1 cellular context compared by ENCODE assay signal in the genomic region with DNA sequence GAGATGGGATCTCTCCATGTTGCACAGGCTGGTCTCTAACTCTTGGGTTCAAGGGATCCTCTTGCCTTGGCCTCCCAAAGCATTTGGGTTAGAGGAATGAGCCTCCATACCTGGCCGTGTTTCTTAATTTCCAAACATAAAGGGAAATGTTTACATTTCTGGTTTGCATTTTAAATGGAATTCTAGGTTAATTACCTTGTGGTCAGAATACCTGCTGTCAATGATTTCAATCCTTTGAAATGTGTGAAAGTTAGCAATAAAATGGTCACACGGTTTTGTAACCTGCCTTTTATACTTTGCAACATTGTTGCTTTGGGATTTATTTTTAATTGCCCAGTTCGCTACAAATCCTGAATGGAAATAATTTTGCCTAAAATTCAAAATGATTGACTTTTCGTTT.
TF ChIP-seq lines count a peak whose summit lies in the region.

No MANE protein-coding gene starts in this region.

TF ChIP-seq in GM23338, 12 proteins besides CTCF, POLR2A, EP300 and RAD21 (continued from another document):
- TF ChIP-seq, protein P1, sequence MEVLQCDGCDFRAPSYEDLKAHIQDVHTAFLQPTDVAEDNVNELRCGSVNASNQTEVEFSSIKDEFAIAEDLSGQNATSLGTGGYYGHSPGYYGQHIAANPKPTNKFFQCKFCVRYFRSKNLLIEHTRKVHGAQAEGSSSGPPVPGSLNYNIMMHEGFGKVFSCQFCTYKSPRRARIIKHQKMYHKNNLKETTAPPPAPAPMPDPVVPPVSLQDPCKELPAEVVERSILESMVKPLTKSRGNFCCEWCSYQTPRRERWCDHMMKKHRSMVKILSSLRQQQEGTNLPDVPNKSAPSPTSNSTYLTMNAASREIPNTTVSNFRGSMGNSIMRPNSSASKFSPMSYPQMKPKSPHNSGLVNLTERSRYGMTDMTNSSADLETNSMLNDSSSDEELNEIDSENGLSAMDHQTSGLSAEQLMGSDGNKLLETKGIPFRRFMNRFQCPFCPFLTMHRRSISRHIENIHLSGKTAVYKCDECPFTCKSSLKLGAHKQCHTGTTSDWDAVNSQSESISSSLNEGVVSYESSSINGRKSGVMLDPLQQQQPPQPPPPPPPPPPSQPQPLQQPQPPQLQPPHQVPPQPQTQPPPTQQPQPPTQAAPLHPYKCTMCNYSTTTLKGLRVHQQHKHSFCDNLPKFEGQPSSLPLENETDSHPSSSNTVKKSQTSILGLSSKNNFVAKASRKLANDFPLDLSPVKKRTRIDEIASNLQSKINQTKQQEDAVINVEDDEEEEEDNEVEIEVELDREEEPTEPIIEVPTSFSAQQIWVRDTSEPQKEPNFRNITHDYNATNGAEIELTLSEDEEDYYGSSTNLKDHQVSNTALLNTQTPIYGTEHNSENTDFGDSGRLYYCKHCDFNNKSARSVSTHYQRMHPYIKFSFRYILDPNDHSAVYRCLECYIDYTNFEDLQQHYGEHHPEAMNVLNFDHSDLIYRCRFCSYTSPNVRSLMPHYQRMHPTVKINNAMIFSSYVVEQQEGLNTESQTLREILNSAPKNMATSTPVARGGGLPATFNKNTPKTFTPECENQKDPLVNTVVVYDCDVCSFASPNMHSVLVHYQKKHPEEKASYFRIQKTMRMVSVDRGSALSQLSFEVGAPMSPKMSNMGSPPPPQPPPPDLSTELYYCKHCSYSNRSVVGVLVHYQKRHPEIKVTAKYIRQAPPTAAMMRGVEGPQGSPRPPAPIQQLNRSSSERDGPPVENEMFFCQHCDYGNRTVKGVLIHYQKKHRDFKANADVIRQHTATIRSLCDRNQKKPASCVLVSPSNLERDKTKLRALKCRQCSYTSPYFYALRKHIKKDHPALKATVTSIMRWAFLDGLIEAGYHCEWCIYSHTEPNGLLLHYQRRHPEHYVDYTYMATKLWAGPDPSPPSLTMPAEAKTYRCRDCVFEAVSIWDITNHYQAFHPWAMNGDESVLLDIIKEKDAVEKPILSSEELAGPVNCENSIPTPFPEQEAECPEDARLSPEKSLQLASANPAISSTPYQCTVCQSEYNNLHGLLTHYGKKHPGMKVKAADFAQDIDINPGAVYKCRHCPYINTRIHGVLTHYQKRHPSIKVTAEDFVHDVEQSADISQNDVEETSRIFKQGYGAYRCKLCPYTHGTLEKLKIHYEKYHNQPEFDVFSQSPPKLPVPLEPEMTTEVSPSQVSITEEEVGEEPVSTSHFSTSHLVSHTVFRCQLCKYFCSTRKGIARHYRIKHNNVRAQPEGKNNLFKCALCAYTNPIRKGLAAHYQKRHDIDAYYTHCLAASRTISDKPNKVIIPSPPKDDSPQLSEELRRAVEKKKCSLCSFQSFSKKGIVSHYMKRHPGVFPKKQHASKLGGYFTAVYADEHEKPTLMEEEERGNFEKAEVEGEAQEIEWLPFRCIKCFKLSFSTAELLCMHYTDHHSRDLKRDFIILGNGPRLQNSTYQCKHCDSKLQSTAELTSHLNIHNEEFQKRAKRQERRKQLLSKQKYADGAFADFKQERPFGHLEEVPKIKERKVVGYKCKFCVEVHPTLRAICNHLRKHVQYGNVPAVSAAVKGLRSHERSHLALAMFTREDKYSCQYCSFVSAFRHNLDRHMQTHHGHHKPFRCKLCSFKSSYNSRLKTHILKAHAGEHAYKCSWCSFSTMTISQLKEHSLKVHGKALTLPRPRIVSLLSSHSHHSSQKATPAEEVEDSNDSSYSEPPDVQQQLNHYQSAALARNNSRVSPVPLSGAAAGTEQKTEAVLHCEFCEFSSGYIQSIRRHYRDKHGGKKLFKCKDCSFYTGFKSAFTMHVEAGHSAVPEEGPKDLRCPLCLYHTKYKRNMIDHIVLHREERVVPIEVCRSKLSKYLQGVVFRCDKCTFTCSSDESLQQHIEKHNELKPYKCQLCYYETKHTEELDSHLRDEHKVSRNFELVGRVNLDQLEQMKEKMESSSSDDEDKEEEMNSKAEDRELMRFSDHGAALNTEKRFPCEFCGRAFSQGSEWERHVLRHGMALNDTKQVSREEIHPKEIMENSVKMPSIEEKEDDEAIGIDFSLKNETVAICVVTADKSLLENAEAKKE (CRISPR knock-in tag; IDR thresholded peaks at IDR 0.05), result no peak
- TF ChIP-seq NANOG (IDR thresholded peaks at IDR 0.05; ENCODE audit: borderline replicate concordance), result no peak
- no peak for TF ChIP-seq JUNB (IDR thresholded peaks at IDR 0.05; ENCODE audit: unreplicated experiment)
- TF ChIP-seq CREB1 (CRISPR knock-in tag; IDR thresholded peaks at IDR 0.05; ENCODE audit: low read depth), result no peak
- TF ChIP-seq, protein P2, sequence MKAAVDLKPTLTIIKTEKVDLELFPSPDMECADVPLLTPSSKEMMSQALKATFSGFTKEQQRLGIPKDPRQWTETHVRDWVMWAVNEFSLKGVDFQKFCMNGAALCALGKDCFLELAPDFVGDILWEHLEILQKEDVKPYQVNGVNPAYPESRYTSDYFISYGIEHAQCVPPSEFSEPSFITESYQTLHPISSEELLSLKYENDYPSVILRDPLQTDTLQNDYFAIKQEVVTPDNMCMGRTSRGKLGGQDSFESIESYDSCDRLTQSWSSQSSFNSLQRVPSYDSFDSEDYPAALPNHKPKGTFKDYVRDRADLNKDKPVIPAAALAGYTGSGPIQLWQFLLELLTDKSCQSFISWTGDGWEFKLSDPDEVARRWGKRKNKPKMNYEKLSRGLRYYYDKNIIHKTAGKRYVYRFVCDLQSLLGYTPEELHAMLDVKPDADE (IDR thresholded peaks at IDR 0.05), result no peak
- TF ChIP-seq, protein P3, sequence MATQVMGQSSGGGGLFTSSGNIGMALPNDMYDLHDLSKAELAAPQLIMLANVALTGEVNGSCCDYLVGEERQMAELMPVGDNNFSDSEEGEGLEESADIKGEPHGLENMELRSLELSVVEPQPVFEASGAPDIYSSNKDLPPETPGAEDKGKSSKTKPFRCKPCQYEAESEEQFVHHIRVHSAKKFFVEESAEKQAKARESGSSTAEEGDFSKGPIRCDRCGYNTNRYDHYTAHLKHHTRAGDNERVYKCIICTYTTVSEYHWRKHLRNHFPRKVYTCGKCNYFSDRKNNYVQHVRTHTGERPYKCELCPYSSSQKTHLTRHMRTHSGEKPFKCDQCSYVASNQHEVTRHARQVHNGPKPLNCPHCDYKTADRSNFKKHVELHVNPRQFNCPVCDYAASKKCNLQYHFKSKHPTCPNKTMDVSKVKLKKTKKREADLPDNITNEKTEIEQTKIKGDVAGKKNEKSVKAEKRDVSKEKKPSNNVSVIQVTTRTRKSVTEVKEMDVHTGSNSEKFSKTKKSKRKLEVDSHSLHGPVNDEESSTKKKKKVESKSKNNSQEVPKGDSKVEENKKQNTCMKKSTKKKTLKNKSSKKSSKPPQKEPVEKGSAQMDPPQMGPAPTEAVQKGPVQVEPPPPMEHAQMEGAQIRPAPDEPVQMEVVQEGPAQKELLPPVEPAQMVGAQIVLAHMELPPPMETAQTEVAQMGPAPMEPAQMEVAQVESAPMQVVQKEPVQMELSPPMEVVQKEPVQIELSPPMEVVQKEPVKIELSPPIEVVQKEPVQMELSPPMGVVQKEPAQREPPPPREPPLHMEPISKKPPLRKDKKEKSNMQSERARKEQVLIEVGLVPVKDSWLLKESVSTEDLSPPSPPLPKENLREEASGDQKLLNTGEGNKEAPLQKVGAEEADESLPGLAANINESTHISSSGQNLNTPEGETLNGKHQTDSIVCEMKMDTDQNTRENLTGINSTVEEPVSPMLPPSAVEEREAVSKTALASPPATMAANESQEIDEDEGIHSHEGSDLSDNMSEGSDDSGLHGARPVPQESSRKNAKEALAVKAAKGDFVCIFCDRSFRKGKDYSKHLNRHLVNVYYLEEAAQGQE (IDR thresholded peaks at IDR 0.05; ENCODE audit: unreplicated experiment), result no peak
- TF ChIP-seq EZH2 (IDR thresholded peaks at IDR 0.05; ENCODE audit: low read depth, unreplicated experiment), result no peak
